In genomic region chr18:34928068-34928753, GRCh38 we compare ENCODE assay signal across 29 cellular contexts.
DNase-seq lines count a peak whose midpoint lies in the region; ATAC-seq, FAIRE-seq and TF ChIP-seq lines count a peak whose summit lies in the region.
"Had no signal": no experiment of that assay in that cellular context is flagged by ENCODE, and none has a peak within 500 bp of the region (broad histone marks: within the 10 kb centered on the region; RNA-seq: fewer than 3 reads in every experiment).

No MANE protein-coding gene starts in this region.

- H3K4me1 Mint-ChIP-seq in WTC11: peaks cover 11% of the 10 kb centered on the region
- H3K4me1 Mint-ChIP-seq: activated CD4-positive, alpha-beta T cell treated with anti-CD3 and anti-CD28 coated beads, Interleukin-2, amount 10 ng/mL, durations not matched to agents 7 days and 5 days; activated CD8-positive, alpha-beta memory T cell treated with anti-CD3 and anti-CD28 coated beads, Interleukin-2, amount 10 ng/mL, durations not matched to agents 7 days and 5 days had no signal

- TSS peak; percentile 74 for BruUV-seq in HepG2 (replicated peaks; lab: Mats Ljungman, UMichigan)

- no peaks in the 10 kb centered on the region for H3F3A ChIP-seq in SK-N-SH (replicated peaks; ENCODE audit: insufficient read depth)

- H3K36me3 ChIP-seq in HepG2 (replicated peaks in 1 of 2; ENCODE audit: control insufficient read depth in 1 of 2, insufficient read depth in 2 of 2, low read length in 2 of 2) (no peaks in the 10 kb centered on the region), small intestine (ENCODE audit: control insufficient read depth in 2 of 2, insufficient read depth in 2 of 2, low read length in 2 of 2) (no peaks in the 10 kb centered on the region), HAP-1 (replicated peaks) (no peaks in the 10 kb centered on the region), SK-N-SH (replicated peaks in 1 of 2; ENCODE audit: control insufficient read depth in 1 of 2, insufficient read depth in 2 of 2, low read length in 1 of 2) (no peaks in the 10 kb centered on the region), uterus (no peaks in the 10 kb centered on the region)
- H3K36me3 ChIP-seq: adrenal gland, brain microvascular endothelial cell, colonic mucosa, esophagus squamous epithelium had no signal

- DNase-seq in DMS53 (lab: John Stamatoyannopoulos, UW): peak; percentile 24
- no peak for DNase-seq in DMS53 treated with DMSO at 0.1 percent for 48 hours (lab: John Stamatoyannopoulos, UW; ENCODE audit: unreplicated experiment)
- DNase-seq in WTC11 (ENCODE audit: low spot score): no peak
- DNase-seq in HepG2 (ENCODE audit: low spot score): peak; percentile 94
- DNase-seq in small intestine: peak; percentile 78
- no peak for DNase-seq in HAP-1 (ENCODE audit: low spot score in 2 of 2)
- DNase-seq in SK-N-SH: no peak
- no peak for DNase-seq in uterus
- DNase-seq: activated CD4-positive, alpha-beta T cell treated with anti-CD3 and anti-CD28 coated beads, Interleukin-2, amount 10 ng/mL, durations not matched to agents 7 days and 5 days; activated CD8-positive, alpha-beta memory T cell treated with anti-CD3 and anti-CD28 coated beads, Interleukin-2, amount 10 ng/mL, durations not matched to agents 7 days and 5 days; activated naive CD4-positive, alpha-beta T cell treated with Interleukin-2 at 50 U/mL for 16 hours; activated T-cell treated with anti-CD3 and anti-CD28 coated beads, Interleukin-2, amount 50 U/mL, for 72 hours; adrenal gland; AML-193; brain microvascular endothelial cell; CD8-positive, alpha-beta T cell; colonic mucosa; DMS79; effector memory CD8-positive, alpha-beta T cell; esophagus squamous epithelium; H7; KBM-7; MM.1S; NCI-H1417 treated with DMSO at 0.1 percent for 48 hours; nucleus accumbens; stimulated activated CD4-positive, alpha-beta T cell treated with anti-CD3 and anti-CD28 coated beads, Interleukin-2, amount 100 ng/mL, for 24 hours had no signal

- no peaks in the 10 kb centered on the region for H3K27me3 Mint-ChIP-seq in WTC11 (ENCODE audit: low read depth)
- H3K27me3 Mint-ChIP-seq: type B pancreatic cell had no signal

- no peaks in the 10 kb centered on the region for H3K9me2 ChIP-seq in SK-N-SH

- FAIRE-seq in HepG2 (lab: Jason Lieb, UNC) (peak; percentile 96), small intestine (lab: Jason Lieb, UNC) (no peak)
- FAIRE-seq: keratinocyte had no signal

- no peaks in the 10 kb centered on the region for H3K36me3 Mint-ChIP-seq in WTC11
- H3K36me3 Mint-ChIP-seq: activated CD8-positive, alpha-beta memory T cell treated with anti-CD3 and anti-CD28 coated beads, Interleukin-2, amount 10 ng/mL, durations not matched to agents 7 days and 5 days; CD8-positive, alpha-beta T cell; type B pancreatic cell had no signal

- H3K27ac ChIP-seq in HepG2 (ENCODE audit: extremely low read length, insufficient read depth, low read length) (peak overlapping the region; percentile 98), small intestine (ENCODE audit: low read depth in 1 of 2, low read length in 1 of 2) (no peak overlapping the region), SK-N-SH (ENCODE audit: low read depth in 2 of 2, low read length in 1 of 2) (no peak overlapping the region), uterus (no peak overlapping the region)
- H3K27ac ChIP-seq: adrenal gland, brain microvascular endothelial cell, colonic mucosa, esophagus squamous epithelium had no signal

- ATAC-seq in WTC11: peak; percentile 32; the same call in 1 of the 2 replicates
- ATAC-seq in HepG2: peak; percentile 90
- ATAC-seq: activated CD8-positive, alpha-beta memory T cell treated with anti-CD3 and anti-CD28 coated beads, Interleukin-2, amount 10 ng/mL, durations not matched to agents 7 days and 5 days; activated T-cell treated with anti-CD3 and anti-CD28 coated beads, Interleukin-2, amount 50 U/mL, for 72 hours; CD8-positive, alpha-beta T cell; effector memory CD8-positive, alpha-beta T cell had no signal

- in situ Hi-C loops in HepG2 (cut with HindIII; ENCODE audit: extremely low pct_ligation_motif_present, low pct_unique_long_range_greater_than_20kb): no loop called here
- in situ Hi-C loops in HAP-1 (cut with MboI; ENCODE audit: low sequenced_read_pairs): no loop called here

- CTCF ChIA-PET in WTC11 (lab: Charles Lee): interaction anchor here (1.7 kb wide), 1 partner anchor 61 kb away, joined by 5 read pairs; no protein-coding TSS in a partner anchor
- CTCF ChIA-PET in HepG2 (lab: Yijun Ruan, JAX; ENCODE audit: low intra/inter-chr PET ratio, low total read pairs): no interaction called here
- CTCF ChIA-PET in SK-N-SH (lab: Yijun Ruan, JAX): interaction anchor here (1.7 kb wide), 1 partner anchor 62 kb away, joined by 4 read pairs; no protein-coding TSS in a partner anchor

- intact Hi-C loops in HepG2 (cut with micrococcal nuclease; ENCODE audit: unreplicated experiment): loop anchor here (2.0 to 5.0 kb wide), 2 partner anchors 29 to 46 kb away; no protein-coding TSS in a partner anchor
- intact Hi-C loops in uterus (cut with DNase I; ENCODE audit: low total_unique reads): no loop called here

- H3K9ac ChIP-seq in HepG2 (ENCODE audit: insufficient read depth, low read depth, low read length) (peak overlapping the region; percentile 71), SK-N-SH (no peak overlapping the region)

- H3K4me3 Mint-ChIP-seq in WTC11: no peak overlapping the region
- H3K4me3 Mint-ChIP-seq: activated CD4-positive, alpha-beta T cell treated with anti-CD3 and anti-CD28 coated beads, Interleukin-2, amount 10 ng/mL, durations not matched to agents 7 days and 5 days; activated CD8-positive, alpha-beta memory T cell treated with anti-CD3 and anti-CD28 coated beads, Interleukin-2, amount 10 ng/mL, durations not matched to agents 7 days and 5 days; activated T-cell treated with anti-CD3 and anti-CD28 coated beads, Interleukin-2, amount 50 U/mL, for 72 hours; CD8-positive, alpha-beta T cell; effector memory CD8-positive, alpha-beta T cell; T-helper 2 cell treated with Interferon-gamma antibody and Interleukin-4, amounts not matched to agents 5 μg/mL and 100 μg/mL, for 36 hours; type B pancreatic cell had no signal

- TF ChIP-seq CTCF in WTC11 (IDR thresholded peaks at IDR 0.05) (no peak), HepG2 (CRISPR knock-in tag; IDR thresholded peaks at IDR 0.05) (no peak), SK-N-SH (IDR thresholded peaks at IDR 0.05) (no peak), uterus (IDR thresholded peaks at IDR 0.05) (no peak)

- H3K79me2 ChIP-seq in HepG2 (ENCODE audit: insufficient read depth, low read length) (peaks cover 20% of the 10 kb centered on the region), SK-N-SH (ENCODE audit: insufficient read depth) (no peaks in the 10 kb centered on the region)

- H2AFZ ChIP-seq in HepG2 (ENCODE audit: low read length) (no peak overlapping the region), SK-N-SH (ENCODE audit: low read depth) (no peak overlapping the region)

- H3K9me3 ChIP-seq in HepG2 (ENCODE audit: low read length) (no peaks in the 10 kb centered on the region), small intestine (ENCODE audit: control insufficient read depth, low read depth) (no peaks in the 10 kb centered on the region), HAP-1 (no peaks in the 10 kb centered on the region), SK-N-SH (no peaks in the 10 kb centered on the region), uterus (no peaks in the 10 kb centered on the region)
- H3K9me3 ChIP-seq: adrenal gland, colonic mucosa, esophagus squamous epithelium had no signal

- peak overlapping the region; percentile 39 to 71 (median 46) for H3K4me3 ChIP-seq in HepG2 (replicated peaks in 1 of 3; ENCODE audit: insufficient read depth in 1 of 3, low read depth in 2 of 3, low read length in 3 of 3)
- H3K4me3 ChIP-seq in small intestine (ENCODE audit: low read depth in 1 of 2, low read length in 2 of 2): no peak overlapping the region
- no peak overlapping the region for H3K4me3 ChIP-seq in HAP-1
- no peak overlapping the region for H3K4me3 ChIP-seq in SK-N-SH (ENCODE audit: low read depth in 2 of 2, low read length in 1 of 2)
- no peak overlapping the region for H3K4me3 ChIP-seq in uterus
- H3K4me3 ChIP-seq: adrenal gland, colonic mucosa, esophagus squamous epithelium had no signal

- 3% methylated on average over 7 of the region's 7 CpGs for WGBS in HepG2 (ENCODE audit: low lambda C conversion rate)
- 54 to 66% (median 65%) methylated on average over 7 of the region's 7 CpGs for WGBS in small intestine, 3 donors
- 80% methylated on average over 7 of the region's 7 CpGs for WGBS in SK-N-SH (ENCODE audit: low lambda C conversion rate)

- TF ChIP-seq POLR2A in HepG2 (IDR thresholded peaks at IDR 0.05; ENCODE audit: insufficient read depth in 1 of 2, low read depth in 2 of 2, low read length in 2 of 2) (peak; percentile 58 to 70), uterus (IDR thresholded peaks at IDR 0.05) (no peak)

- no peaks in the 10 kb centered on the region for H4K20me1 ChIP-seq in HepG2 (ENCODE audit: insufficient read depth, low read length)
- no peaks in the 10 kb centered on the region for H4K20me1 ChIP-seq in SK-N-SH (ENCODE audit: insufficient read depth)

- POLR2A ChIA-PET in WTC11 (lab: Charles Lee) (no interaction called here), HepG2 (lab: Yijun Ruan, JAX) (interaction anchor here (0.8 to 3.3 kb wide), 11 partner anchors 10 to 362 kb away, joined by 3 to 65 read pairs (median 8); partner anchors contain the start of genes MAPRE2 and ZSCAN30), SK-N-SH (lab: Yijun Ruan, JAX) (no interaction called here)

- peak; percentile 44; the same call in 1 of the 2 replicates for TF ChIP-seq RAD21 in HepG2 (CRISPR knock-in tag; IDR thresholded peaks at IDR 0.05)
- no peak for TF ChIP-seq RAD21 in SK-N-SH (IDR thresholded peaks at IDR 0.05; ENCODE audit: low read length)

- TF ChIP-seq EP300 in HepG2 (IDR thresholded peaks at IDR 0.05; ENCODE audit: low read depth in 2 of 2, low read length in 2 of 2): peak in 1 of 2 experiments; percentile 76; a peak in 2 of 4 replicates
- peak; percentile 43 for TF ChIP-seq EP300 in HepG2 (CRISPR knock-in tag; IDR thresholded peaks at IDR 0.05; ENCODE audit: borderline replicate concordance)
- no peak for TF ChIP-seq EP300 in SK-N-SH (IDR thresholded peaks at IDR 0.05; ENCODE audit: borderline replicate concordance in 1 of 2, low read depth in 1 of 2, low read length in 1 of 2)

- no peak overlapping the region for H3K27ac Mint-ChIP-seq in WTC11
- H3K27ac Mint-ChIP-seq: activated CD4-positive, alpha-beta T cell treated with anti-CD3 and anti-CD28 coated beads, Interleukin-2, amount 10 ng/mL, durations not matched to agents 7 days and 5 days; activated CD8-positive, alpha-beta memory T cell treated with anti-CD3 and anti-CD28 coated beads, Interleukin-2, amount 10 ng/mL, durations not matched to agents 7 days and 5 days; activated T-cell treated with anti-CD3 and anti-CD28 coated beads, Interleukin-2, amount 50 U/mL, for 72 hours; CD8-positive, alpha-beta T cell; effector memory CD8-positive, alpha-beta T cell; T-helper 2 cell treated with Interferon-gamma antibody and Interleukin-4, amounts not matched to agents 5 μg/mL and 100 μg/mL, for 36 hours; type B pancreatic cell had no signal

- H3K4me2 ChIP-seq in HepG2 (ENCODE audit: low read depth, low read length): peak overlapping the region; percentile 92
- H3K4me2 ChIP-seq in SK-N-SH: no peak overlapping the region

- no peaks in the 10 kb centered on the region for H3K27me3 ChIP-seq in HepG2 (ENCODE audit: control insufficient read depth in 1 of 2, insufficient read depth in 2 of 2, low read length in 2 of 2)
- H3K27me3 ChIP-seq in small intestine (ENCODE audit: control insufficient read depth in 2 of 2, insufficient read depth in 2 of 2, low read length in 2 of 2): no peaks in the 10 kb centered on the region
- H3K27me3 ChIP-seq in HAP-1 (ENCODE audit: low read depth): peaks cover 3% of the 10 kb centered on the region; the same call in 1 of the 2 replicates
- H3K27me3 ChIP-seq in SK-N-SH (ENCODE audit: insufficient read depth): no peaks in the 10 kb centered on the region
- no peaks in the 10 kb centered on the region for H3K27me3 ChIP-seq in uterus
- H3K27me3 ChIP-seq: adrenal gland, brain microvascular endothelial cell, colonic mucosa, esophagus squamous epithelium had no signal

- H3K9me3 Mint-ChIP-seq in WTC11: peaks cover 20% of the 10 kb centered on the region
- H3K9me3 Mint-ChIP-seq: activated CD4-positive, alpha-beta T cell treated with anti-CD3 and anti-CD28 coated beads, Interleukin-2, amount 10 ng/mL, durations not matched to agents 7 days and 5 days; activated T-cell treated with anti-CD3 and anti-CD28 coated beads, Interleukin-2, amount 50 U/mL, for 72 hours; CD8-positive, alpha-beta T cell; effector memory CD8-positive, alpha-beta T cell; T-helper 2 cell treated with Interferon-gamma antibody and Interleukin-4, amounts not matched to agents 5 μg/mL and 100 μg/mL, for 36 hours; type B pancreatic cell had no signal

- H3K4me1 ChIP-seq in HepG2 (ENCODE audit: insufficient read depth, low read length) (peaks cover 94% of the 10 kb centered on the region), small intestine (ENCODE audit: control insufficient read depth in 2 of 2, insufficient read depth in 1 of 2, low read depth in 1 of 2, low read length in 1 of 2) (peaks cover 2 to 3% of the 10 kb centered on the region in 2 donors), HAP-1 (no peaks in the 10 kb centered on the region), SK-N-SH (ENCODE audit: control insufficient read depth in 1 of 2, insufficient read depth in 2 of 2, low read depth in 1 of 2, low read length in 1 of 2) (0 out of 4 replicates have a peak, but pooled peaks cover 0 to 4% of the 10 kb centered on the region in 2 experiments), uterus (no peaks in the 10 kb centered on the region)
- H3K4me1 ChIP-seq: adrenal gland, colonic mucosa, esophagus squamous epithelium had no signal

Comparison
In these comparisons a context has a peak if more than half of its experiments do, and no peak if none do; other contexts are left out.
1. DNase-seq: peak in DMS53 (single experiment), HepG2 (single experiment) and small intestine (single experiment); none in DMS53 treated with DMSO at 0.1 percent for 48 hours (single experiment), WTC11 (single experiment), HAP-1 (0 of 2), SK-N-SH (single experiment) and uterus (0 of 2).
2. H3K4me3 ChIP-seq: peak in HepG2 (3 of 3); none in small intestine (0 of 2), HAP-1 (single experiment), SK-N-SH (0 of 2) and uterus (0 of 2).
3. POLR2A ChIP-seq: peak in HepG2 (2 of 2); none in uterus (0 of 2).